ENCODE assay signal across 1 cellular context in the genomic region with DNA sequence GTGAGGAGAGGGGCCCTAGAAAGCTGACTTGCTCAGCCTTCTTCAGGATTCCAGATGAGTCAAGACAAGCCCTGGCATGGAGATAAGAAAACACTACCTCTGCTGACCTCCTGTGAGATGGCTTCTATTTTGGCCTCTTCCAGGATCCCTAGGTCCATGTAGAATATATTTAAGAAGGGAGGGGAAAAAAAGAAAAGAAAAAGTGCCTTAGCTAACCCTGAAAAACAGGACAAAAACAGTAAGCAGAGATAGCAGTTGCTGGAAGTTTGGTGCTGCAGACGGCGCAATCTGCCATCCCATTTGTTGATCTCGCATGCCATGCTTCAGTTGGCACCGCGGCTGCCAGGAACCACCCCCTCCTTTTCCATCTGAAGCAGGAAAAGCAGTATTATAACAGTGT.
TF ChIP-seq lines count a peak whose summit lies in the region.

No MANE protein-coding gene starts in this region.

TF ChIP-seq in HepG2, 621 proteins besides CTCF, POLR2A, EP300 and RAD21 (continued from another document):
- TF ChIP-seq, protein P1, sequence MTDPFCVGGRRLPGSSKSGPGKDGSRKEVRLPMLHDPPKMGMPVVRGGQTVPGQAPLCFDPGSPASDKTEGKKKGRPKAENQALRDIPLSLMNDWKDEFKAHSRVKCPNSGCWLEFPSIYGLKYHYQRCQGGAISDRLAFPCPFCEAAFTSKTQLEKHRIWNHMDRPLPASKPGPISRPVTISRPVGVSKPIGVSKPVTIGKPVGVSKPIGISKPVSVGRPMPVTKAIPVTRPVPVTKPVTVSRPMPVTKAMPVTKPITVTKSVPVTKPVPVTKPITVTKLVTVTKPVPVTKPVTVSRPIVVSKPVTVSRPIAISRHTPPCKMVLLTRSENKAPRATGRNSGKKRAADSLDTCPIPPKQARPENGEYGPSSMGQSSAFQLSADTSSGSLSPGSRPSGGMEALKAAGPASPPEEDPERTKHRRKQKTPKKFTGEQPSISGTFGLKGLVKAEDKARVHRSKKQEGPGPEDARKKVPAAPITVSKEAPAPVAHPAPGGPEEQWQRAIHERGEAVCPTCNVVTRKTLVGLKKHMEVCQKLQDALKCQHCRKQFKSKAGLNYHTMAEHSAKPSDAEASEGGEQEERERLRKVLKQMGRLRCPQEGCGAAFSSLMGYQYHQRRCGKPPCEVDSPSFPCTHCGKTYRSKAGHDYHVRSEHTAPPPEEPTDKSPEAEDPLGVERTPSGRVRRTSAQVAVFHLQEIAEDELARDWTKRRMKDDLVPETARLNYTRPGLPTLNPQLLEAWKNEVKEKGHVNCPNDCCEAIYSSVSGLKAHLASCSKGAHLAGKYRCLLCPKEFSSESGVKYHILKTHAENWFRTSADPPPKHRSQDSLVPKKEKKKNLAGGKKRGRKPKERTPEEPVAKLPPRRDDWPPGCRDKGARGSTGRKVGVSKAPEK (CRISPR knock-in tag; IDR thresholded peaks at IDR 0.05; ENCODE audit: borderline replicate concordance) = no peak
